In genomic region chr5:155053482-155053881, GRCh38 we compare ENCODE assay signal across 19 cellular contexts. TPM values are rescaled to one million over a fixed set of nuclear protein-coding genes. Genes with fewer than 3 reads are reported as not detected.
DNase-seq lines count a peak whose midpoint lies in the region; ATAC-seq and TF ChIP-seq lines count a peak whose summit lies in the region.
"Had no signal": no experiment of that assay in that cellular context is flagged by ENCODE, and none has a peak within 500 bp of the region (broad histone marks: within the 10 kb centered on the region; RNA-seq: fewer than 3 reads in every experiment).

No MANE protein-coding gene starts in this region.

- peaks cover 6% of the 10 kb centered on the region for H3K4me1 ChIP-seq in endodermal cell (ENCODE audit: control insufficient read depth, insufficient read depth, low read length)

- no peak overlapping the region for H3K4me3 Mint-ChIP-seq in endodermal cell
- H3K4me3 Mint-ChIP-seq: CD8-positive, alpha-beta T cell; IgD-negative memory B cell had no signal

- no peak overlapping the region for H3K27ac Mint-ChIP-seq in endodermal cell
- H3K27ac Mint-ChIP-seq: CD8-positive, alpha-beta T cell; IgD-negative memory B cell had no signal

- no peaks in the 10 kb centered on the region for H3K36me3 ChIP-seq in endodermal cell (ENCODE audit: control insufficient read depth, insufficient read depth, low read length)
- H3K36me3 ChIP-seq: BLaER1 had no signal

- ATAC-seq in Right ventricle myocardium inferior (peak; percentile 62), HG03135 (IDR thresholded peaks at IDR 0.05; ENCODE audit: unreplicated experiment) (no peak)
- ATAC-seq: CD8-positive, alpha-beta T cell; PC-3 had no signal

- H3K9me3 Mint-ChIP-seq in endodermal cell: no peaks in the 10 kb centered on the region
- H3K9me3 Mint-ChIP-seq: CD8-positive, alpha-beta T cell; IgD-negative memory B cell had no signal

- no peak overlapping the region for H3K9ac ChIP-seq in endodermal cell (ENCODE audit: extremely low read depth, low read length, poor library complexity, severe bottlenecking)
- H3K9ac ChIP-seq: BLaER1 had no signal

- no peak for TF ChIP-seq CTCF in endodermal cell (conservative IDR thresholded peaks at IDR 0.05)

- peaks cover 41% of the 10 kb centered on the region for H3K4me1 Mint-ChIP-seq in endodermal cell
- H3K4me1 Mint-ChIP-seq: IgD-negative memory B cell had no signal

- H3K36me3 Mint-ChIP-seq in endodermal cell (ENCODE audit: low read depth): no peaks in the 10 kb centered on the region
- H3K36me3 Mint-ChIP-seq: CD8-positive, alpha-beta T cell; IgD-negative memory B cell had no signal

- H3K27me3 Mint-ChIP-seq in endodermal cell (ENCODE audit: insufficient read depth): peaks cover 5% of the 10 kb centered on the region

- H3K9me3 ChIP-seq in endodermal cell (ENCODE audit: control insufficient read depth, low read length): peaks cover 4% of the 10 kb centered on the region

- no peak for DNase-seq in Right ventricle myocardium inferior (ENCODE audit: missing footprints)
- no peak for DNase-seq in cardiac septum (ENCODE audit: low spot score)
- DNase-seq in endodermal cell: peak; percentile 69
- DNase-seq in iPS-NIHi11 (ENCODE audit: low spot score): peak; percentile 23
- peak; percentile 9 for DNase-seq in retina
- DNase-seq in NK-92 (lab: John Stamatoyannopoulos, UW; ENCODE audit: unreplicated experiment): no peak
- DNase-seq in NAMALWA (ENCODE audit: low spot score): no peak
- DNase-seq: CD8-positive, alpha-beta T cell; DMS79; Kasumi-1; NCI-H1105 treated with DMSO at 0.1 percent for 48 hours; NCI-H187 treated with DMSO at 0.1 percent for 48 hours; NCI-H446; PC-3 had no signal

- 78 to 85% methylated on average over 3 to 4 of the region's 4 CpGs for WGBS in endodermal cell (ENCODE audit: insufficient coverage in 1 of 2, insufficient read length in 1 of 2), 2 experiments

- intact Hi-C loops in Right ventricle myocardium inferior (cut with DNase I): loop anchor here (5.0 kb wide), 1 partner anchor 39 kb away; no protein-coding TSS in a partner anchor
- intact Hi-C loops in cardiac septum (cut with DNase I): loop anchor here (5.0 kb wide), 1 partner anchor 34 kb away; no protein-coding TSS in a partner anchor

- no peaks in the 10 kb centered on the region for H3K27me3 ChIP-seq in endodermal cell (ENCODE audit: control insufficient read depth, insufficient read depth, low read length, poor library complexity, severe bottlenecking)
- H3K27me3 ChIP-seq: BLaER1 had no signal

- H3K4me3 ChIP-seq in endodermal cell (ENCODE audit: low read length): no peak overlapping the region
- H3K4me3 ChIP-seq: BLaER1 had no signal

- H3K27ac ChIP-seq in endodermal cell (ENCODE audit: low read depth, low read length): peak overlapping the region; percentile 26
- H3K27ac ChIP-seq: 22Rv1, BLaER1 had no signal

RNA-seq across cellular contexts. Expression of gene KIF4B, which starts 39.9 kb away (rescaled TPM):
- total RNA-seq in Right ventricle myocardium inferior (not detected), cardiac septum (0.13 TPM), endodermal cell (under 1 TPM in 1 of 2 donors, not detected in 1; 0.18 TPM)
- 0.04 TPM for polyA plus RNA-seq in endodermal cell (2013, experiment 1 of 2)
- not detected for polyA plus RNA-seq in endodermal cell (2013, experiment 2 of 2)
- total RNA-seq: CD8-positive, alpha-beta T cell; HT-29; PC-3 had no signal
- polyA plus RNA-seq: IgD-negative memory B cell had no signal

Comparison
In these comparisons a context has a peak if more than half of its experiments do, and no peak if none do; other contexts are left out.
1. DNase-seq: peak in endodermal cell (single experiment), iPS-NIHi11 (single experiment) and retina (single experiment); none in Right ventricle myocardium inferior (single experiment), cardiac septum (single experiment), NK-92 (single experiment) and NAMALWA (single experiment).